25 cellular contexts compared by ENCODE assay signal in the genomic region with DNA sequence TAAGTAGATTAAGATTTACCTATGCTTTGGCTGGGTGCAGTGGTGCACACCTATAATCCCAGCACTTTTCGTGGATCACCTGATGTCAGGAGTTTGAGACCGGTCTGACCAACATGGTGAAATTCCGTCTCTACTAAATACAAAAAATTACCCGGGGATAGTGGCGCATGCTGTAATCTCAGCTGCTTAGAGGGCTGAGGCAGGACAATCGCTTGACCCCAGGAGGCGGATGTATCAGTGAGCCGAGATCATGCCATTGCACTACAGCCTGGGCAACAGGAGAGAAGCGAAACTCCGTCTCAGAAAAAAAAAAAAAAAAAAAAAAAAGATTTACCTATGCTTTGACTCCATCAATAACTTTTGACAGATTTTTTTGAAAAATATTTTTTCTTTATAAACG.
A peak's percentile ranks its signal among the peaks of the same experiment; 100 is the strongest.
DNase-seq lines count a peak whose midpoint lies in the region; ATAC-seq, FAIRE-seq and TF ChIP-seq lines count a peak whose summit lies in the region.
"Had no signal": no experiment of that assay in that cellular context is flagged by ENCODE, and none has a peak within 500 bp of the region (broad histone marks: within the 10 kb centered on the region; RNA-seq: fewer than 3 reads in every experiment).

No MANE protein-coding gene starts in this region.

- H3K79me2 ChIP-seq in HCT116 (ENCODE audit: insufficient read depth, low read length) (no peaks in the 10 kb centered on the region), H1 (ENCODE audit: control insufficient read depth in 1 of 2, insufficient read depth in 2 of 2, low read length in 2 of 2) (no peaks in the 10 kb centered on the region)

- H3K23me2 ChIP-seq in H1 (ENCODE audit: low read depth, low read length): no peaks in the 10 kb centered on the region

- no TSS peak for BruUV-seq in HCT116 (replicated peaks; lab: Mats Ljungman, UMichigan)

- H4K91ac ChIP-seq in H1 (replicated peaks; ENCODE audit: insufficient read length, low read length): no peak overlapping the region

- H3K14ac ChIP-seq in H1 (ENCODE audit: insufficient read length): no peak overlapping the region

- TF ChIP-seq POLR2A in HCT116 (IDR thresholded peaks at IDR 0.05; ENCODE audit: borderline replicate concordance, extremely low read depth, insufficient read depth, insufficient read length): no peak
- TF ChIP-seq POLR2A in H1 (IDR thresholded peaks at IDR 0.05; ENCODE audit: control extremely low read depth in 1 of 2, low read depth in 2 of 2, low read length in 2 of 2): no peak

- H3K18ac ChIP-seq in H1 (ENCODE audit: extremely low read depth, low read length): no peak overlapping the region

- peak overlapping the region; percentile 41 for H2AFZ ChIP-seq in HCT116 (ENCODE audit: low read depth, low read length, poor library complexity, severe bottlenecking)
- H2AFZ ChIP-seq in H1 (ENCODE audit: low read length): no peak overlapping the region

- no peak for FAIRE-seq in H1 (lab: Jason Lieb, UNC)
- FAIRE-seq: A204.1, G401.6, GM12891, GM18507 had no signal

- H4K5ac ChIP-seq in H1 (ENCODE audit: insufficient read length, low read depth, low read length): no peak overlapping the region

- no peak for TF ChIP-seq EP300 in H1 (IDR thresholded peaks at IDR 0.05; ENCODE audit: borderline replicate concordance in 1 of 2, low read depth in 2 of 2, low read length in 2 of 2)

- no peak overlapping the region for H2BK5ac ChIP-seq in H1 (ENCODE audit: low read depth, low read length)

- H3K4me1 ChIP-seq in HCT116 (ENCODE audit: control insufficient read depth in 1 of 2, insufficient read depth in 2 of 2, low read length in 2 of 2): no peaks in the 10 kb centered on the region
- H3K4me1 ChIP-seq in H1 (replicated peaks in 1 of 4; ENCODE audit: control insufficient read depth in 3 of 4, insufficient read depth in 4 of 4, low read length in 3 of 4): no peaks in the 10 kb centered on the region
- H3K4me1 ChIP-seq: BE2C, BLaER1 had no signal

- no peak overlapping the region for H3K56ac ChIP-seq in H1 (replicated peaks; ENCODE audit: insufficient read length, low read depth, low read length)

- H3K27ac ChIP-seq in HCT116 (ENCODE audit: low read depth, low read length) (no peak overlapping the region), H1 (ENCODE audit: low read depth, low read length) (no peak overlapping the region)
- H3K27ac ChIP-seq: BLaER1 had no signal

- H3K79me1 ChIP-seq in H1 (ENCODE audit: low read depth, low read length): no peaks in the 10 kb centered on the region

- H2BK120ac ChIP-seq in H1 (replicated peaks; ENCODE audit: low read depth, low read length): no peak overlapping the region

- H3K4me3 ChIP-seq in HCT116 (replicated peaks in 1 of 2; ENCODE audit: low read depth in 1 of 2, low read length in 2 of 2): peak overlapping the region; percentile 26 to 48
- H3K4me3 ChIP-seq in H1 (ENCODE audit: extremely low read depth in 1 of 4, insufficient read depth in 2 of 4, low read depth in 3 of 4, low read length in 4 of 4): no peak overlapping the region
- H3K4me3 ChIP-seq: BLaER1 had no signal

- H3K36me3 ChIP-seq in HCT116 (ENCODE audit: control insufficient read depth in 1 of 2, insufficient read depth in 2 of 2, low read length in 2 of 2): no peaks in the 10 kb centered on the region
- H3K36me3 ChIP-seq in H1 (ENCODE audit: control insufficient read depth in 2 of 4, insufficient read depth in 4 of 4, low read length in 3 of 4): no peaks in the 10 kb centered on the region
- H3K36me3 ChIP-seq: BE2C, BLaER1 had no signal

- H2BK12ac ChIP-seq in H1 (ENCODE audit: low read depth, low read length): peak overlapping the region; percentile 22; the same call in 1 of the 2 replicates

- H4K8ac ChIP-seq in H1 (ENCODE audit: extremely low read depth, insufficient read depth, low read length): no peak overlapping the region

- CTCF ChIA-PET in HCT116 (lab: Charles Lee) (no interaction called here), H1 (lab: Charles Lee; ENCODE audit: partially characterized antibody) (interaction anchor here (0.7 kb wide), 1 partner anchor 143 kb away, joined by 3 read pairs; no protein-coding TSS in a partner anchor)

- TF ChIP-seq RAD21 in HCT116 (IDR thresholded peaks at IDR 0.05; ENCODE audit: low read depth) (no peak), H1 (IDR thresholded peaks at IDR 0.05 in 1 of 2, conservative IDR thresholded peaks at IDR 0.05 in 1 of 2; ENCODE audit: low read depth in 2 of 2, low read length in 2 of 2) (no peak)

- POLR2A ChIA-PET in HCT116 (lab: Charles Lee) (interaction anchor here (0.6 kb wide), 1 partner anchor 772 kb away, joined by 3 read pairs; no protein-coding TSS in a partner anchor), H1 (lab: Charles Lee; ENCODE audit: partially characterized antibody) (no interaction called here)

- 90% methylated on average over 11 of the region's 11 CpGs; no CpG with 5 or more reads in 1 of the 2 experiments for WGBS in H1 (ENCODE audit: extremely low coverage in 1 of 2, insufficient coverage in 1 of 2, insufficient read length in 1 of 2, insufficient replicate concordance in 2 of 2, low coverage in 1 of 2, low lambda C conversion rate in 2 of 2, missing lambda C conversion rate in 1 of 2), 2 experiments

- no peaks in the 10 kb centered on the region for H3K27me3 ChIP-seq in HCT116 (ENCODE audit: insufficient read depth, low read length)
- no peaks in the 10 kb centered on the region for H3K27me3 ChIP-seq in H1 (replicated peaks in 1 of 4; ENCODE audit: control insufficient read depth in 3 of 4, extremely low read depth in 1 of 4, insufficient read depth in 3 of 4, low read length in 3 of 4)
- H3K27me3 ChIP-seq: BE2C, BLaER1 had no signal

- H3K23ac ChIP-seq in H1 (ENCODE audit: insufficient read length): no peak overlapping the region

- intact Hi-C loops in HCT116 (cut with micrococcal nuclease): no loop called here

- DNase-seq in HCT116 (ENCODE audit: low read depth, low spot score) (no peak), H1 (ENCODE audit: low read depth in 1 of 2, low spot score in 2 of 2) (no peak), NCI-H1048 (lab: John Stamatoyannopoulos, UW) (no peak), OCI-M1 (lab: John Stamatoyannopoulos, UW) (no peak)
- DNase-seq: 8988T; ACHN; BE2C; C1 segment of cervical spinal cord; CD4-positive, alpha-beta memory T cell; CD4-positive, CD25-positive, alpha-beta regulatory T cell; CD8-positive, alpha-beta memory T cell; COR-L47; DMS 273 treated with DMSO at 0.1 percent for 48 hours; DMS153; DMS53; DMS79; DND-41; EL; GF-D8 had no signal

- H2AK5ac ChIP-seq in H1 (ENCODE audit: low read depth, low read length): no peak overlapping the region

- peak; percentile 44 for ATAC-seq in HCT116
- ATAC-seq in GM19452 (IDR thresholded peaks at IDR 0.05; ENCODE audit: unreplicated experiment): no peak

- TF ChIP-seq CTCF in HCT116 (IDR thresholded peaks at IDR 0.05 in 2 of 3, conservative IDR thresholded peaks at IDR 0.05 in 1 of 3; ENCODE audit: borderline replicate concordance in 1 of 3, insufficient read depth in 1 of 3, low read depth in 2 of 3, low read length in 2 of 3) (no peak), H1 (IDR thresholded peaks at IDR 0.05; ENCODE audit: control extremely low read depth in 1 of 3, insufficient read depth in 1 of 3, low read depth in 1 of 3, low read length in 3 of 3) (no peak)

- H2BK15ac ChIP-seq in H1 (ENCODE audit: low read length): no peak overlapping the region

- no peaks in the 10 kb centered on the region for H3K9me2 ChIP-seq in HCT116 (ENCODE audit: insufficient read depth)

- H3K9ac ChIP-seq in HCT116 (ENCODE audit: low read length): peak overlapping the region; percentile 20; the same call in 1 of the 2 replicates
- H3K9ac ChIP-seq in H1 (replicated peaks in 1 of 4; ENCODE audit: extremely low read depth in 1 of 4, low read depth in 3 of 4, low read length in 3 of 4): no peak overlapping the region
- H3K9ac ChIP-seq: BLaER1 had no signal

- H3K9me3 ChIP-seq in HCT116 (ENCODE audit: control insufficient read depth in 1 of 2, insufficient read depth in 1 of 2, low read depth in 1 of 2, low read length in 2 of 2) (no peaks in the 10 kb centered on the region), H1 (ENCODE audit: insufficient read depth in 2 of 2, low read depth in 1 of 2, low read length in 1 of 2) (no peaks in the 10 kb centered on the region)
- H3K9me3 ChIP-seq: BE2C, BLaER1 had no signal

- H3K4ac ChIP-seq in H1 (replicated peaks; ENCODE audit: insufficient read length, low read depth, low read length): no peak overlapping the region

- no peak overlapping the region for H2BK20ac ChIP-seq in H1 (ENCODE audit: low read length)

- H3K4me2 ChIP-seq in HCT116 (ENCODE audit: low read length) (peak overlapping the region; percentile 76), H1 (ENCODE audit: insufficient read depth in 1 of 2, low read depth in 2 of 2, low read length in 2 of 2) (no peak overlapping the region)
- H3K4me2 ChIP-seq: BLaER1 had no signal

- RAD21 ChIA-PET in HCT116 (lab: Charles Lee; ENCODE audit: low non-redundant PET in 1 of 2, low total read pairs in 2 of 2, uncharacterized antibody in 2 of 2, unreplicated experiment in 2 of 2): no interaction called here

- H4K20me1 ChIP-seq in HCT116 (ENCODE audit: insufficient read depth): no peaks in the 10 kb centered on the region
- H4K20me1 ChIP-seq in H1 (replicated peaks in 1 of 2; ENCODE audit: control insufficient read depth in 1 of 2, insufficient read depth in 2 of 2, low read length in 2 of 2): no peaks in the 10 kb centered on the region
- H4K20me1 ChIP-seq: BLaER1 had no signal

TF ChIP-seq in HCT116, 20 proteins besides CTCF, POLR2A, EP300 and RAD21 (continues in another document):
- TF ChIP-seq SP1 (IDR thresholded peaks at IDR 0.05; ENCODE audit: low read depth) (no peak), YY1 (IDR thresholded peaks at IDR 0.05; ENCODE audit: extremely low read depth, insufficient replicate concordance, low read depth, low read length) (no peak), CBX3 (IDR thresholded peaks at IDR 0.05; ENCODE audit: low read depth) (no peak), SIN3A (IDR thresholded peaks at IDR 0.05; ENCODE audit: low read depth) (no peak), EZH2phosphoT487 (IDR thresholded peaks at IDR 0.05; ENCODE audit: borderline replicate concordance) (no peak), EGR1 (IDR thresholded peaks at IDR 0.05; ENCODE audit: low read depth) (no peak)

TF ChIP-seq in H1, 55 proteins besides CTCF, POLR2A, EP300 and RAD21 (continues in another document):
- TF ChIP-seq CEBPB (IDR thresholded peaks at IDR 0.05; ENCODE audit: low read depth, low read length) (no peak), TCF12 (IDR thresholded peaks at IDR 0.05; ENCODE audit: low read depth, low read length) (no peak), EZH2 (IDR thresholded peaks at IDR 0.05; ENCODE audit: low read depth, low read length, severe bottlenecking) (no peak), CBX8 (IDR thresholded peaks at IDR 0.05; ENCODE audit: borderline replicate concordance, low read depth, low read length) (no peak), NRF1 (IDR thresholded peaks at IDR 0.05; ENCODE audit: low read depth, low read length) (no peak), NANOG (IDR thresholded peaks at IDR 0.05; ENCODE audit: insufficient read depth, low read depth, low read length, poor library complexity, severe bottlenecking) (no peak), JUN (IDR thresholded peaks at IDR 0.05; ENCODE audit: low read depth, low read length) (no peak), ZNF274 (IDR thresholded peaks at IDR 0.05; ENCODE audit: borderline replicate concordance, extremely low read depth, low read length) (no peak)

Comparison
In these comparisons a context has a peak if more than half of its experiments do, and no peak if none do; other contexts are left out.
1. H3K4me3 ChIP-seq: peak in HCT116 (2 of 2); none in H1 (0 of 4).